8 cellular contexts compared by ENCODE assay signal in the genomic region with DNA sequence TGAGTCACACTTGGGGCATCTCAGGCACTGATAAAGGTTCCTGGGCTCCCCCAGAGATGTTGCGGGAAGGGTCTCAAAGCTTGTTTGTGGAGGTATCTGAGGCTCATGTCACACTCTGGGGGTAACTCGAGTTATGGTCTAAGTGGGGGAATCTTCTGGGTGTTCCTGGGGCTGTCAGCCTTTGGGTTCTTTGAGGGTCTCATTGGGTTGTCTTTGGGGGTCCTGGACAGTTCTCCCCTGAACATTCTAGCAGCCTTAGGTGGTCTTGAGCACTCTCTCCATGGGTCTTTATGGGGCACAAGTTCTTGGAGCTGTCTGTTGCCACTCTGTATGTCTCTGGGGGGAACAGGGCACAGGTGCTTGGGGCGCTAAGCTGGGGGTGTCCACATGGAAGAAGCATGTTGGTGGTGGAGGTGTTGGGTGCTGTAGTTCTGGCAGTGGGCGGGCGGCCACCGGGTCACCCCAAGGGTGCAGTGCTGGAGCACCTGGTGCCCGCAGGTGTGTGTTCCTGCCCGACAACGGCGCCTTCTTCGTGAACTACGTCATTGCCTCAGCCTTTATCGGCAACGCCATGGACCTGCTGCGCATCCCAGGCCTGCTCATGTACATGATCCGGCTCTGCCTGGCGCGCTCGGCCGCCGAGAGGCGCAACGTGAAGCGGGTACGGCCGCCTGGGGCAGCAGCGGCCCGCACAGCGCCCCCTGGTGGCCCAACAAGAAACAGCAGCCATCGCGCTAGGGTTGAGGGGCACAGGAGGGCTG. TPM values are rescaled to one million over a fixed set of nuclear protein-coding genes. Genes with fewer than 3 reads are reported as not detected.
DNase-seq lines count a peak whose midpoint lies in the region; ATAC-seq and TF ChIP-seq lines count a peak whose summit lies in the region.

No MANE protein-coding gene starts in this region.

- H3K9me3 ChIP-seq in right cardiac atrium (ENCODE audit: control insufficient read depth, low read length) (no peaks in the 10 kb centered on the region), sigmoid colon (no peaks in the 10 kb centered on the region)

- ATAC-seq in GM18867 (IDR thresholded peaks at IDR 0.05; ENCODE audit: unreplicated experiment) (peak; percentile 61), right cardiac atrium (peak; percentile 68 to 74), GM21717 (IDR thresholded peaks at IDR 0.05; ENCODE audit: unreplicated experiment) (no peak)

- H3K4me3 ChIP-seq in AG09309 (ENCODE audit: control insufficient read depth, low read depth, low read length) = no peak overlapping the region
- H3K4me3 ChIP-seq in right cardiac atrium (ENCODE audit: low read length) = no peak overlapping the region
- H3K4me3 ChIP-seq in sigmoid colon = no peak overlapping the region

- WGBS in right cardiac atrium = 25% methylated on average over 31 of the region's 31 CpGs
- 17 to 21% methylated on average over 31 of the region's 31 CpGs for WGBS in sigmoid colon, 2 donors

- H3K36me3 ChIP-seq in sigmoid colon = peaks cover 0 to 40% (median 24%) of the 10 kb centered on the region in 4 donors

- intact Hi-C loops in right cardiac atrium (cut with DNase I) = loop anchor here in 3 of 4 donors (2.0 to 5.0 kb wide), 3 partner anchors 51 to 54 kb away; no protein-coding TSS in a partner anchor
- intact Hi-C loops in sigmoid colon (cut with DNase I) = loop anchor here (1.0 kb wide), 1 partner anchor 55 kb away; no protein-coding TSS in a partner anchor

- H3K4me1 ChIP-seq in right cardiac atrium (ENCODE audit: control insufficient read depth, insufficient read depth, low read length) (peaks cover 3% of the 10 kb centered on the region), sigmoid colon (peaks cover 0 to 7% (median 2%) of the 10 kb centered on the region in 4 donors)

- DNase-seq in AG09309 (ENCODE audit: low read depth) = no peak
- DNase-seq in HuH-7 (ENCODE audit: low spot score) = peak; percentile 76
- peak; percentile 52 to 77 (median 71) for DNase-seq in T-helper 2 cell
- peak; percentile 58 for DNase-seq in amniotic epithelial cell (ENCODE audit: low read depth)
- peak; percentile 74 to 91 (median 90) for DNase-seq in right cardiac atrium
- peak; percentile 85 for DNase-seq in sigmoid colon

- no peak for TF ChIP-seq POLR2A in sigmoid colon (IDR thresholded peaks at IDR 0.05)

- TF ChIP-seq CTCF in AG09309 (IDR thresholded peaks at IDR 0.05; ENCODE audit: control insufficient read depth, insufficient read depth, low read depth, low read length, missing control alignments) (peak; percentile 86), sigmoid colon (IDR thresholded peaks at IDR 0.05) (peak; percentile 97 to 100 (median 98))

- H3K27ac ChIP-seq in right cardiac atrium (ENCODE audit: low read length) (no peak overlapping the region), sigmoid colon (no peak overlapping the region)

- no peak for TF ChIP-seq EP300 in sigmoid colon (IDR thresholded peaks at IDR 0.05)

- no peaks in the 10 kb centered on the region for H3K27me3 ChIP-seq in right cardiac atrium (ENCODE audit: control insufficient read depth, insufficient read depth)
- no peaks in the 10 kb centered on the region for H3K27me3 ChIP-seq in sigmoid colon

RNA-seq across cellular contexts. Expression of a gene that starts 7.1 kb away (rescaled TPM):
- under 1 TPM in 1 of 4 donors, not detected in 3; 0.38 TPM for total RNA-seq in right cardiac atrium
- polyA plus RNA-seq in right cardiac atrium = 0.27 TPM
- under 1 TPM in 1 of 4 donors, not detected in 3; 0.82 TPM for total RNA-seq in sigmoid colon
- polyA plus RNA-seq in sigmoid colon = 1 to 10 TPM in 1 of 3 donors, under 1 TPM in 2; 0.41 to 1.6 (median 0.60) TPM

RNA-seq across cellular contexts. Expression of a gene that starts 24.2 kb away (rescaled TPM):
- total RNA-seq in right cardiac atrium (10 to 100 TPM; 41.4 to 44.8 (median 43.4) TPM), sigmoid colon (10 to 100 TPM; 10.0 to 21.3 (median 16.3) TPM)
- polyA plus RNA-seq in right cardiac atrium (27.7 TPM), sigmoid colon (10 to 100 TPM in 2 of 3 donors, 1 to 10 TPM in 1; 9.0 to 48.5 (median 14.6) TPM)

RNA-seq across cellular contexts. Expression of a gene that starts 24.3 kb away (rescaled TPM):
- total RNA-seq in right cardiac atrium (10 to 100 TPM; 31.0 to 38.1 (median 36.6) TPM), sigmoid colon (10 to 100 TPM; 32.4 to 55.8 (median 45.3) TPM)
- polyA plus RNA-seq in right cardiac atrium (44.7 TPM), sigmoid colon (100 to 1,000 TPM in 2 of 3 donors, 10 to 100 TPM in 1; 85.6 to 150 (median 109) TPM)
